1 cellular context compared by ENCODE assay signal in genomic region chr18:23258566-23259265, GRCh38.
TF ChIP-seq lines count a peak whose summit lies in the region.

No MANE protein-coding gene starts in this region.

TF ChIP-seq in IMR-90, 13 proteins besides CTCF, POLR2A, EP300 and RAD21 (continued from another document):
- no peak for TF ChIP-seq USF2 (IDR thresholded peaks at IDR 0.05; ENCODE audit: low read depth, low read length)
- TF ChIP-seq NFE2L2 (IDR thresholded peaks at IDR 0.05; ENCODE audit: low read depth, low read length) = no peak
- no peak for TF ChIP-seq MAZ (IDR thresholded peaks at IDR 0.05; ENCODE audit: borderline replicate concordance, low read depth, low read length)
- TF ChIP-seq SMC3 (IDR thresholded peaks at IDR 0.05; ENCODE audit: low read depth, low read length) = no peak
- no peak for TF ChIP-seq BHLHE40 (IDR thresholded peaks at IDR 0.05; ENCODE audit: low read depth, low read length)
- TF ChIP-seq MAFK (IDR thresholded peaks at IDR 0.05; ENCODE audit: low read depth, low read length) = no peak
- no peak for TF ChIP-seq ELK1 (IDR thresholded peaks at IDR 0.05; ENCODE audit: borderline replicate concordance, low read depth, low read length)
- no peak for TF ChIP-seq CHD1 (IDR thresholded peaks at IDR 0.05; ENCODE audit: low read depth, low read length)
TF ChIP-seq in IMR-90: peak in this region for 0.
